3 cellular contexts compared by ENCODE assay signal in the genomic region with DNA sequence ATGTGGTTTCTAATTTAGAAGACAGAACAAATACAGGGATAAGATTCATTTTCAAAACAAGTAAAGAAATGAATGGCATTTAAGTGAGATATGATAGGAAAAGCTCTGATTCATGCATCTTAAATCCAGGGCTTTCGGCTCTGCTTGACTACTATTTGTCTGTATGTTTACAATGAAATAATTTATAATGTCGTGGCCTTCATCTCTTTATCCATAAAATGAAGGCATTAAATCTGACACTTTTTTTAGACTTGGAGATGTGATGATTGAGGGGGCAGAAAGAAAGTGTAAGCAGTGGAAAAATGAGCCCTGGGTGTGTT.
A peak's percentile ranks its signal among the peaks of the same experiment; 100 is the strongest.
TF ChIP-seq lines count a peak whose summit lies in the region.

No MANE protein-coding gene starts in this region.

TF ChIP-seq in SK-N-SH, 30 proteins besides CTCF, POLR2A, EP300 and RAD21 (continued from another document):
- TF ChIP-seq, protein P1, sequence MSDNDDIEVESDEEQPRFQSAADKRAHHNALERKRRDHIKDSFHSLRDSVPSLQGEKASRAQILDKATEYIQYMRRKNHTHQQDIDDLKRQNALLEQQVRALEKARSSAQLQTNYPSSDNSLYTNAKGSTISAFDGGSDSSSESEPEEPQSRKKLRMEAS (IDR thresholded peaks at IDR 0.05; ENCODE audit: low read depth): no peak
- no peak for TF ChIP-seq FOXM1 (IDR thresholded peaks at IDR 0.05; ENCODE audit: low read depth)
- no peak for TF ChIP-seq EZH2phosphoT487 (IDR thresholded peaks at IDR 0.05; ENCODE audit: borderline replicate concordance, low read depth)
- TF ChIP-seq FOXJ3 (CRISPR knock-in tag; IDR thresholded peaks at IDR 0.05): no peak
- TF ChIP-seq JUND (IDR thresholded peaks at IDR 0.05): peak; percentile 36
- TF ChIP-seq, protein P2, sequence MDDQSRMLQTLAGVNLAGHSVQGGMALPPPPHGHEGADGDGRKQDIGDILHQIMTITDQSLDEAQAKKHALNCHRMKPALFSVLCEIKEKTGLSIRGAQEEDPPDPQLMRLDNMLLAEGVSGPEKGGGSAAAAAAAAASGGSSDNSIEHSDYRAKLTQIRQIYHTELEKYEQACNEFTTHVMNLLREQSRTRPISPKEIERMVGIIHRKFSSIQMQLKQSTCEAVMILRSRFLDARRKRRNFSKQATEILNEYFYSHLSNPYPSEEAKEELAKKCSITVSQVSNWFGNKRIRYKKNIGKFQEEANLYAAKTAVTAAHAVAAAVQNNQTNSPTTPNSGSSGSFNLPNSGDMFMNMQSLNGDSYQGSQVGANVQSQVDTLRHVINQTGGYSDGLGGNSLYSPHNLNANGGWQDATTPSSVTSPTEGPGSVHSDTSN (IDR thresholded peaks at IDR 0.05): peak; percentile 72
- TF ChIP-seq MXI1 (IDR thresholded peaks at IDR 0.05; ENCODE audit: low read depth, low read length): no peak
- no peak for TF ChIP-seq GATA2 (CRISPR knock-in tag; IDR thresholded peaks at IDR 0.05)

TF ChIP-seq in SK-N-SH treated with all-trans-retinoic acid at 6 μM for 48 hours, 23 proteins besides CTCF, POLR2A, EP300 and RAD21:
- TF ChIP-seq TSHZ2 (CRISPR knock-in tag; IDR thresholded peaks at IDR 0.05) (no peak), CSRNP3 (CRISPR knock-in tag; IDR thresholded peaks at IDR 0.05) (no peak), RARB (CRISPR knock-in tag; IDR thresholded peaks at IDR 0.05) (no peak), PPARA (CRISPR knock-in tag; IDR thresholded peaks at IDR 0.05; ENCODE audit: borderline replicate concordance) (no peak), ARNTL (CRISPR knock-in tag; IDR thresholded peaks at IDR 0.05; ENCODE audit: borderline replicate concordance, low read depth) (no peak), GLIS3 (CRISPR knock-in tag; IDR thresholded peaks at IDR 0.05) (no peak), CSDC2 (CRISPR knock-in tag; IDR thresholded peaks at IDR 0.05) (no peak), ZNF8 (CRISPR knock-in tag; IDR thresholded peaks at IDR 0.05) (no peak), SNAI2 (CRISPR knock-in tag; IDR thresholded peaks at IDR 0.05) (no peak), ZNF565 (CRISPR knock-in tag; conservative IDR thresholded peaks at IDR 0.05; ENCODE audit: low read depth) (no peak), BACH2 (CRISPR knock-in tag; IDR thresholded peaks at IDR 0.05; ENCODE audit: borderline replicate concordance) (no peak)
- TF ChIP-seq, protein P3, sequence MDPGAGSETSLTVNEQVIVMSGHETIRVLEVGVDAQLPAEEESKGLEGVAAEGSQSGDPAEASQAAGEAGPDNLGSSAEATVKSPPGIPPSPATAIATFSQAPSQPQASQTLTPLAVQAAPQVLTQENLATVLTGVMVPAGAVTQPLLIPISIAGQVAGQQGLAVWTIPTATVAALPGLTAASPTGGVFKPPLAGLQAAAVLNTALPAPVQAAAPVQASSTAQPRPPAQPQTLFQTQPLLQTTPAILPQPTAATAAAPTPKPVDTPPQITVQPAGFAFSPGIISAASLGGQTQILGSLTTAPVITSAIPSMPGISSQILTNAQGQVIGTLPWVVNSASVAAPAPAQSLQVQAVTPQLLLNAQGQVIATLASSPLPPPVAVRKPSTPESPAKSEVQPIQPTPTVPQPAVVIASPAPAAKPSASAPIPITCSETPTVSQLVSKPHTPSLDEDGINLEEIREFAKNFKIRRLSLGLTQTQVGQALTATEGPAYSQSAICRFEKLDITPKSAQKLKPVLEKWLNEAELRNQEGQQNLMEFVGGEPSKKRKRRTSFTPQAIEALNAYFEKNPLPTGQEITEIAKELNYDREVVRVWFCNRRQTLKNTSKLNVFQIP (CRISPR knock-in tag; IDR thresholded peaks at IDR 0.05; ENCODE audit: borderline replicate concordance, low read depth): no peak

TF ChIP-seq in K562, 482 proteins besides CTCF, POLR2A, EP300 and RAD21:
- TF ChIP-seq ZBTB40 (IDR thresholded peaks at IDR 0.05) (no peak), ZBTB40 (CRISPR knock-in tag; IDR thresholded peaks at IDR 0.05) (no peak)
- TF ChIP-seq, protein P4, sequence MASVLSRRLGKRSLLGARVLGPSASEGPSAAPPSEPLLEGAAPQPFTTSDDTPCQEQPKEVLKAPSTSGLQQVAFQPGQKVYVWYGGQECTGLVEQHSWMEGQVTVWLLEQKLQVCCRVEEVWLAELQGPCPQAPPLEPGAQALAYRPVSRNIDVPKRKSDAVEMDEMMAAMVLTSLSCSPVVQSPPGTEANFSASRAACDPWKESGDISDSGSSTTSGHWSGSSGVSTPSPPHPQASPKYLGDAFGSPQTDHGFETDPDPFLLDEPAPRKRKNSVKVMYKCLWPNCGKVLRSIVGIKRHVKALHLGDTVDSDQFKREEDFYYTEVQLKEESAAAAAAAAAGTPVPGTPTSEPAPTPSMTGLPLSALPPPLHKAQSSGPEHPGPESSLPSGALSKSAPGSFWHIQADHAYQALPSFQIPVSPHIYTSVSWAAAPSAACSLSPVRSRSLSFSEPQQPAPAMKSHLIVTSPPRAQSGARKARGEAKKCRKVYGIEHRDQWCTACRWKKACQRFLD (CRISPR knock-in tag; IDR thresholded peaks at IDR 0.05): 0 out of 2 replicates have a peak, but pooled peaks have one; percentile 13
